Comparison of ENCODE assay signal across 15 cellular contexts in the genomic region with DNA sequence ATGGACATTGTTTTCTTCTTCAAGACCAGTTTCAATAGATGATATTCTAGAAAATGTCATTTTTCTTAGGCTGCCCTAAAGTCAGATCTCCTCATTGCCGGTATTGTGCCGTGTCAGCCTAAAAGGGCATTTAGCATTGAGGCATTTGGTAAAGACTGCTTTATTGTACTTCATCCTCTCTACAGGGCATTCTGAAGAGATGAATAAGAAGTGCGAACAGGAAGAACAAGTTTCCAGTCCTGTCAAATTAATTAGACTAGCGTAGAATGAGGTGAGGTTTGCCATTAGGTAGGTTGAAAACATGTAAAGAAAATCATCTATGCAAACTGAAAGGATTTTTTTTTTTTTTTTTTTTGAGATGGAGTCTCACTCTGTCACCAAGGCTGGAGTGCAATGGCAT.
DNase-seq lines count a peak whose midpoint lies in the region; ATAC-seq and TF ChIP-seq lines count a peak whose summit lies in the region.
"Had no signal": no experiment of that assay in that cellular context is flagged by ENCODE, and none has a peak within 500 bp of the region (broad histone marks: within the 10 kb centered on the region; RNA-seq: fewer than 3 reads in every experiment).

No MANE protein-coding gene starts in this region.

- DNase-seq in Calu3 (peak; percentile 9), PC-3 (peak; percentile 32), smooth muscle cell (lab: John Stamatoyannopoulos, UW; ENCODE audit: unreplicated experiment) (no peak), gastrocnemius medialis (no peak), CD14-positive monocyte (ENCODE audit: low spot score) (no peak), posterior cingulate gyrus (no peak)
- DNase-seq: BE2C; CD8-positive, alpha-beta T cell; COR-L47; DND-41; GDM1; IMR-90 had no signal

- no peaks in the 10 kb centered on the region for H3K36me3 Mint-ChIP-seq in Calu3 (ENCODE audit: insufficient read depth, unreplicated experiment)
- H3K36me3 Mint-ChIP-seq in CD14-positive monocyte: no peaks in the 10 kb centered on the region
- H3K36me3 Mint-ChIP-seq: CD8-positive, alpha-beta T cell had no signal

- no peak overlapping the region for H3K4me3 ChIP-seq in PC-3 (ENCODE audit: low read length)
- no peak overlapping the region for H3K4me3 ChIP-seq in esophagus (ENCODE audit: low read depth in 1 of 2, low read length in 2 of 2)
- no peak overlapping the region for H3K4me3 ChIP-seq in smooth muscle cell
- H3K4me3 ChIP-seq in gastrocnemius medialis: no peak overlapping the region
- H3K4me3 ChIP-seq: HAP-1 had no signal

- H3K4me1 ChIP-seq in PC-3 (ENCODE audit: insufficient read depth, low read length) (peaks cover 55% of the 10 kb centered on the region), esophagus (ENCODE audit: control insufficient read depth in 2 of 2, insufficient read depth in 2 of 2, low read length in 1 of 2) (no peaks in the 10 kb centered on the region), smooth muscle cell (ENCODE audit: low read depth) (no peaks in the 10 kb centered on the region), gastrocnemius medialis (no peaks in the 10 kb centered on the region)
- H3K4me1 ChIP-seq: BE2C had no signal

- no peak overlapping the region for H3K9ac ChIP-seq in PC-3 (ENCODE audit: low read length)
- H3K9ac ChIP-seq in smooth muscle cell (ENCODE audit: low read depth): no peak overlapping the region

- H3K27ac ChIP-seq in PC-3 (ENCODE audit: low read length) (no peak overlapping the region), esophagus (ENCODE audit: low read depth in 2 of 2, low read length in 1 of 2) (peak overlapping the region; percentile 24 to 77), smooth muscle cell (ENCODE audit: low read depth) (peak overlapping the region; percentile 60), gastrocnemius medialis (no peak overlapping the region)
- H3K27ac ChIP-seq: C4-2B had no signal

- TF ChIP-seq CTCF in Calu3 (IDR thresholded peaks at IDR 0.05; ENCODE audit: unreplicated experiment) (no peak), PC-3 (conservative IDR thresholded peaks at IDR 0.05; ENCODE audit: low read depth, low read length) (no peak), smooth muscle cell (IDR thresholded peaks at IDR 0.05; ENCODE audit: borderline replicate concordance, insufficient read depth, poor library complexity, severe bottlenecking) (no peak), gastrocnemius medialis (IDR thresholded peaks at IDR 0.05 in 4 of 5, conservative IDR thresholded peaks at IDR 0.05 in 1 of 5) (no peak), CD14-positive monocyte (IDR thresholded peaks at IDR 0.05) (no peak)

- no peak for TF ChIP-seq POLR2A in gastrocnemius medialis (IDR thresholded peaks at IDR 0.05)

- no peaks in the 10 kb centered on the region for H3K9me3 ChIP-seq in PC-3 (ENCODE audit: low read length)
- no peaks in the 10 kb centered on the region for H3K9me3 ChIP-seq in esophagus (ENCODE audit: control insufficient read depth in 2 of 2, insufficient read depth in 1 of 2, low read depth in 1 of 2, low read length in 1 of 2)
- H3K9me3 ChIP-seq in smooth muscle cell (replicated peaks; ENCODE audit: low read depth): no peaks in the 10 kb centered on the region
- no peaks in the 10 kb centered on the region for H3K9me3 ChIP-seq in gastrocnemius medialis
- H3K9me3 ChIP-seq: BE2C, HAP-1 had no signal

- H3K4me1 Mint-ChIP-seq in Calu3 (ENCODE audit: low read depth, unreplicated experiment) (peaks cover 51% of the 10 kb centered on the region), CD14-positive monocyte (no peaks in the 10 kb centered on the region)

- POLR2A ChIA-PET in PC-3 (lab: Charles Lee; ENCODE audit: unreplicated experiment): no interaction called here

- ATAC-seq in PC-3: no peak
- no peak for ATAC-seq in gastrocnemius medialis
- ATAC-seq: CD8-positive, alpha-beta T cell had no signal

- H2AFZ ChIP-seq in PC-3 (ENCODE audit: low read length) (no peak overlapping the region), smooth muscle cell (ENCODE audit: low read depth) (no peak overlapping the region)

- no peaks in the 10 kb centered on the region for H3K36me3 ChIP-seq in PC-3 (ENCODE audit: low read depth, low read length)
- no peaks in the 10 kb centered on the region for H3K36me3 ChIP-seq in esophagus (ENCODE audit: control insufficient read depth in 2 of 2, insufficient read depth in 2 of 2, low read length in 1 of 2)
- no peaks in the 10 kb centered on the region for H3K36me3 ChIP-seq in smooth muscle cell (ENCODE audit: low read depth)
- no peaks in the 10 kb centered on the region for H3K36me3 ChIP-seq in gastrocnemius medialis
- H3K36me3 ChIP-seq: BE2C, HAP-1 had no signal

- CTCF ChIA-PET in Calu3 (lab: Charles Lee) (interaction anchor here (0.7 kb wide), 1 partner anchor 160 kb away, joined by 4 read pairs; no protein-coding TSS in a partner anchor), PC-3 (lab: Charles Lee) (no interaction called here)

- H3K27ac Mint-ChIP-seq in Calu3 (ENCODE audit: unreplicated experiment): no peak overlapping the region
- no peak overlapping the region for H3K27ac Mint-ChIP-seq in CD14-positive monocyte
- H3K27ac Mint-ChIP-seq: CD8-positive, alpha-beta T cell had no signal

- H3F3A ChIP-seq in PC-3 (ENCODE audit: low read length, unreplicated experiment) (no peaks in the 10 kb centered on the region), smooth muscle cell (ENCODE audit: low read depth) (no peaks in the 10 kb centered on the region)

- intact Hi-C loops in Calu3 (cut with micrococcal nuclease; ENCODE audit: unreplicated experiment): loop anchor here (2.0 kb wide), 1 partner anchor 57 kb away; no protein-coding TSS in a partner anchor
- intact Hi-C loops in PC-3 (cut with micrococcal nuclease): no loop called here
- intact Hi-C loops in gastrocnemius medialis (cut with DNase I; ENCODE audit: low total_unique reads): no loop called here
- intact Hi-C loops in CD14-positive monocyte (cut with micrococcal nuclease): no loop called here
- intact Hi-C loops in posterior cingulate gyrus (cut with DNase I): no loop called here

- H3K4me2 ChIP-seq in PC-3 (ENCODE audit: low read length) (no peak overlapping the region), smooth muscle cell (no peak overlapping the region)

- H3K27me3 ChIP-seq in PC-3 (ENCODE audit: low read length): no peaks in the 10 kb centered on the region
- no peaks in the 10 kb centered on the region for H3K27me3 ChIP-seq in esophagus (ENCODE audit: control insufficient read depth in 1 of 2, insufficient read depth in 2 of 2, low read length in 2 of 2)
- no peaks in the 10 kb centered on the region for H3K27me3 ChIP-seq in smooth muscle cell (ENCODE audit: low read depth)
- no peaks in the 10 kb centered on the region for H3K27me3 ChIP-seq in gastrocnemius medialis
- H3K27me3 ChIP-seq: BE2C had no signal

- no peaks in the 10 kb centered on the region for H3K9me2 ChIP-seq in PC-3 (replicated peaks; ENCODE audit: low read length)

- no TSS peak for BruUV-seq in Calu3 (replicated peaks; lab: Mats Ljungman, UMichigan)
- no TSS peak for BruUV-seq in PC-3 (replicated peaks; lab: Mats Ljungman, UMichigan)

- no peaks in the 10 kb centered on the region for H3K9me3 Mint-ChIP-seq in Calu3 (ENCODE audit: low read depth, unreplicated experiment)
- peaks cover 0 to 3% (median 2%) of the 10 kb centered on the region in 7 donors for H3K9me3 Mint-ChIP-seq in CD14-positive monocyte
- H3K9me3 Mint-ChIP-seq: CD8-positive, alpha-beta T cell had no signal

- H3K27me3 Mint-ChIP-seq in Calu3 (ENCODE audit: unreplicated experiment) (no peaks in the 10 kb centered on the region), CD14-positive monocyte (ENCODE audit: low read depth in 3 of 3) (no peaks in the 10 kb centered on the region)

- WGBS in esophagus, 2 donors: 47 to 66% methylated on average over 4 of the region's 4 CpGs
- WGBS in smooth muscle cell (ENCODE audit: low lambda C conversion rate): 77% methylated on average over 4 of the region's 4 CpGs

- no peak overlapping the region for H3K4me3 Mint-ChIP-seq in Calu3 (ENCODE audit: low read depth, unreplicated experiment)
- no peak overlapping the region for H3K4me3 Mint-ChIP-seq in CD14-positive monocyte
- H3K4me3 Mint-ChIP-seq: CD8-positive, alpha-beta T cell had no signal

- H3K79me2 ChIP-seq in PC-3 (ENCODE audit: low read length) (no peaks in the 10 kb centered on the region), smooth muscle cell (ENCODE audit: low read depth) (no peaks in the 10 kb centered on the region)

- no peaks in the 10 kb centered on the region for H4K20me1 ChIP-seq in PC-3 (ENCODE audit: low read length)
- no peaks in the 10 kb centered on the region for H4K20me1 ChIP-seq in smooth muscle cell (ENCODE audit: low read depth)

- in situ Hi-C loops in gastrocnemius medialis (cut with MboI; ENCODE audit: low sequenced_read_pairs in 4 of 4): no loop called here

Comparison
In these comparisons a context has a peak if more than half of its experiments do, and no peak if none do; other contexts are left out.
1. DNase-seq: peak in Calu3 (single experiment) and PC-3 (single experiment); none in smooth muscle cell (single experiment), gastrocnemius medialis (0 of 2), CD14-positive monocyte (single experiment) and posterior cingulate gyrus (0 of 10).
2. H3K27ac ChIP-seq: peak in esophagus (2 of 2) and smooth muscle cell (single experiment); none in PC-3 (single experiment) and gastrocnemius medialis (0 of 4).